ENCODE assay signal across 9 cellular contexts in genomic region chr21:43734131-43734634, GRCh38. TPM values are rescaled to one million over a fixed set of nuclear protein-coding genes. Genes with fewer than 3 reads are reported as not detected.
DNase-seq lines count a peak whose midpoint lies in the region; ATAC-seq and TF ChIP-seq lines count a peak whose summit lies in the region.
"Had no signal": no experiment of that assay in that cellular context is flagged by ENCODE, and none has a peak within 500 bp of the region (broad histone marks: within the 10 kb centered on the region; RNA-seq: fewer than 3 reads in every experiment).

No MANE protein-coding gene starts in this region.

- peaks cover 0 to 21% (median 16%) of the 10 kb centered on the region in 4 donors for H3K36me3 ChIP-seq in esophagus muscularis mucosa

- peaks cover 24% of the 10 kb centered on the region for H3K36me3 Mint-ChIP-seq in stimulated activated memory B cell treated with anti-CD40 and anti-IgM and Interleukin-4, amounts not matched to agents 10 μg/mL and 1 μg/mL and 100 μg/mL, for 72 hours

- no peak for TF ChIP-seq CTCF in esophagus muscularis mucosa (IDR thresholded peaks at IDR 0.05)

- no peaks in the 10 kb centered on the region for H3K9me3 ChIP-seq in esophagus muscularis mucosa

- no peak for TF ChIP-seq EP300 in esophagus muscularis mucosa (IDR thresholded peaks at IDR 0.05)

- H3K4me3 ChIP-seq in esophagus muscularis mucosa, result no peak overlapping the region

- H3K9me3 Mint-ChIP-seq in stimulated activated memory B cell treated with anti-CD40 and anti-IgM and Interleukin-4, amounts not matched to agents 10 μg/mL and 1 μg/mL and 100 μg/mL, for 72 hours, result no peaks in the 10 kb centered on the region

- H3K4me3 Mint-ChIP-seq in stimulated activated memory B cell treated with anti-CD40 and anti-IgM and Interleukin-4, amounts not matched to agents 10 μg/mL and 1 μg/mL and 100 μg/mL, for 72 hours, result no peak overlapping the region

- H3K27ac Mint-ChIP-seq in stimulated activated memory B cell treated with anti-CD40 and anti-IgM and Interleukin-4, amounts not matched to agents 10 μg/mL and 1 μg/mL and 100 μg/mL, for 72 hours, result peak overlapping the region; percentile 41

- DNase-seq in NCI-H2107 treated with DMSO at 0.1 percent for 48 hours (lab: John Stamatoyannopoulos, UW; ENCODE audit: unreplicated experiment) (peak; percentile 29), NCI-H2107 (lab: John Stamatoyannopoulos, UW) (no peak), SW480 (ENCODE audit: low spot score) (peak; percentile 83), esophagus muscularis mucosa (ENCODE audit: extremely low spot score) (no peak), NCI-H187 (lab: John Stamatoyannopoulos, UW) (no peak), D341Med (ENCODE audit: low spot score) (no peak), GM19240 (ENCODE audit: insufficient read length, low spot score) (no peak)
- DNase-seq: activated naive CD4-positive, alpha-beta T cell treated with anti-CD3 and anti-CD28 coated beads, Interleukin-2, amount 50 U/mL, for 16 hours had no signal

- no peaks in the 10 kb centered on the region for H3K27me3 Mint-ChIP-seq in stimulated activated memory B cell treated with anti-CD40 and anti-IgM and Interleukin-4, amounts not matched to agents 10 μg/mL and 1 μg/mL and 100 μg/mL, for 72 hours

- H3K27ac ChIP-seq in esophagus muscularis mucosa (replicated peaks in 1 of 4), result peak overlapping the region in 3 of 4 donors; percentile 8 to 82 (median 80)

- peaks cover 24% of the 10 kb centered on the region for H3K4me1 Mint-ChIP-seq in stimulated activated memory B cell treated with anti-CD40 and anti-IgM and Interleukin-4, amounts not matched to agents 10 μg/mL and 1 μg/mL and 100 μg/mL, for 72 hours

- WGBS in esophagus muscularis mucosa, result 75% methylated on average over 17 of the region's 17 CpGs

- ATAC-seq in stimulated activated memory B cell treated with anti-CD40 and anti-IgM and Interleukin-4, amounts not matched to agents 10 μg/mL and 1 μg/mL and 100 μg/mL, for 72 hours, result no peak

- no peaks in the 10 kb centered on the region for H3K27me3 ChIP-seq in esophagus muscularis mucosa

- TF ChIP-seq POLR2A in esophagus muscularis mucosa (IDR thresholded peaks at IDR 0.05; ENCODE audit: low read depth), result no peak

- intact Hi-C loops in esophagus muscularis mucosa (cut with DNase I), result no loop called here

- H3K4me1 ChIP-seq in esophagus muscularis mucosa, result peaks cover 32 to 59% (median 50%) of the 10 kb centered on the region in 4 donors

RNA-seq across cellular contexts. Expression of gene PDXK, which starts 15.3 kb away (rescaled TPM):
- total RNA-seq in esophagus muscularis mucosa, result 10 to 100 TPM; 22.4 to 40.9 (median 31.8) TPM

RNA-seq across cellular contexts. Expression of gene CSTB, which starts 41.9 kb away (rescaled TPM):
- 10 to 100 TPM in 1 of 4 donors, 1 to 10 TPM in 3; 5.0 to 21.1 (median 8.1) TPM for total RNA-seq in esophagus muscularis mucosa

RNA-seq across cellular contexts. Expression of gene RRP1, which starts 55.2 kb away (rescaled TPM):
- 10 to 100 TPM in 3 of 4 donors, 1 to 10 TPM in 1; 9.1 to 18.9 (median 16.3) TPM for total RNA-seq in esophagus muscularis mucosa

Comparison
In these comparisons a context has a peak if more than half of its experiments do, and no peak if none do; other contexts are left out.
1. DNase-seq: peak in NCI-H2107 treated with DMSO at 0.1 percent for 48 hours (single experiment) and SW480 (single experiment); none in NCI-H2107 (single experiment), esophagus muscularis mucosa (single experiment), NCI-H187 (0 of 2), D341Med (single experiment) and GM19240 (single experiment).